Comparison of ENCODE assay signal across 19 cellular contexts in genomic region chr5:147863409-147864194, GRCh38. TPM values are rescaled to one million over a fixed set of nuclear protein-coding genes. Genes with fewer than 3 reads are reported as not detected.
DNase-seq lines count a peak whose midpoint lies in the region; ATAC-seq and TF ChIP-seq lines count a peak whose summit lies in the region.
"Had no signal": no experiment of that assay in that cellular context is flagged by ENCODE, and none has a peak within 500 bp of the region (broad histone marks: within the 10 kb centered on the region; RNA-seq: fewer than 3 reads in every experiment).

No MANE protein-coding gene starts in this region.

- H3K9me3 Mint-ChIP-seq in mesothelial cell of epicardium: no peaks in the 10 kb centered on the region

- peaks cover 18% of the 10 kb centered on the region for H3K4me1 Mint-ChIP-seq in mesothelial cell of epicardium
- H3K4me1 Mint-ChIP-seq: CD4-positive, CD25-positive, alpha-beta regulatory T cell had no signal

- peaks cover 49% of the 10 kb centered on the region for H3K36me3 ChIP-seq in HUES48 (ENCODE audit: control insufficient read depth, insufficient read depth, low read length)
- H3K36me3 ChIP-seq: MG63, SJSA1 had no signal

- H3K4me3 ChIP-seq in HUES48 (ENCODE audit: low read depth, low read length) (no peak overlapping the region), foreskin fibroblast (ENCODE audit: low read depth in 1 of 2, low read length in 2 of 2) (no peak overlapping the region)
- H3K4me3 ChIP-seq: MG63, SJSA1 had no signal

- no peak overlapping the region for H3K4me3 Mint-ChIP-seq in mesothelial cell of epicardium
- H3K4me3 Mint-ChIP-seq: CD4-positive, CD25-positive, alpha-beta regulatory T cell had no signal

- TF ChIP-seq CTCF in mesothelial cell of epicardium (IDR thresholded peaks at IDR 0.05; ENCODE audit: unreplicated experiment) (no peak), foreskin fibroblast (IDR thresholded peaks at IDR 0.05; ENCODE audit: low read depth, low read length) (no peak)

- H3K36me3 Mint-ChIP-seq in mesothelial cell of epicardium: no peaks in the 10 kb centered on the region
- H3K36me3 Mint-ChIP-seq: CD4-positive, CD25-positive, alpha-beta regulatory T cell had no signal

- H3K27me3 Mint-ChIP-seq in mesothelial cell of epicardium (ENCODE audit: low read depth): peaks cover 30% of the 10 kb centered on the region

- no peak overlapping the region for H3K9ac ChIP-seq in HUES48 (ENCODE audit: low read depth, low read length)

- H3K27ac ChIP-seq in HUES48 (ENCODE audit: low read depth, low read length): peak overlapping the region; percentile 17
- H3K27ac ChIP-seq: SJSA1 had no signal

- peak overlapping the region; percentile 55 for H3K27ac Mint-ChIP-seq in mesothelial cell of epicardium
- H3K27ac Mint-ChIP-seq: CD4-positive, CD25-positive, alpha-beta regulatory T cell had no signal

- ATAC-seq in esophagus mucosa: peak; percentile 64
- ATAC-seq: Right ventricle myocardium inferior had no signal

- H3K4me1 ChIP-seq in HUES48 (ENCODE audit: control insufficient read depth, insufficient read depth, low read length): peaks cover 56% of the 10 kb centered on the region
- H3K4me1 ChIP-seq: SJSA1 had no signal

- DNase-seq in NCI-H1105 treated with DMSO at 0.1 percent for 48 hours (lab: John Stamatoyannopoulos, UW) (peak; percentile 30), mesothelial cell of epicardium (ENCODE audit: low spot score in 2 of 2, unreplicated experiment in 2 of 2) (no peak), foreskin fibroblast (no peak), DMS 273 treated with DMSO at 0.1 percent for 48 hours (lab: John Stamatoyannopoulos, UW) (no peak), NCI-H2081 (lab: John Stamatoyannopoulos, UW) (no peak)
- DNase-seq: CD4-positive, CD25-positive, alpha-beta regulatory T cell; DND-41; GOT3; Kasumi-1; MG63; NCI-H1436; NCI-H187 treated with DMSO at 0.1 percent for 48 hours; NCI-H774 had no signal

- no peaks in the 10 kb centered on the region for H3K27me3 ChIP-seq in HUES48 (ENCODE audit: control insufficient read depth, insufficient read depth, low read length)
- H3K27me3 ChIP-seq: MG63, SJSA1 had no signal

- H3K9me3 ChIP-seq in HUES48 (ENCODE audit: control insufficient read depth, insufficient read depth, low read length): no peaks in the 10 kb centered on the region
- H3K9me3 ChIP-seq: MG63, SJSA1 had no signal

RNA-seq across cellular contexts. Expression of gene SCGB3A2, which starts 14.9 kb away (rescaled TPM):
- total RNA-seq in esophagus mucosa: not detected
- total RNA-seq in mesothelial cell of epicardium: 0.49 TPM in 1 of 3 replicates, not detected in the others
- total RNA-seq: A673; CD4-positive, CD25-positive, alpha-beta regulatory T cell; NCI-H460; Right ventricle myocardium inferior; SJSA1 had no signal

RNA-seq across cellular contexts. Expression of gene SPINK1, which starts 32.1 kb away (rescaled TPM):
- total RNA-seq in esophagus mucosa (not detected), mesothelial cell of epicardium (1.0 to 3.3 TPM (median 1.4 TPM) in 3 replicates)
- total RNA-seq: A673; CD4-positive, CD25-positive, alpha-beta regulatory T cell; NCI-H460; Right ventricle myocardium inferior; SJSA1 had no signal

RNA-seq across cellular contexts. Expression of gene C5orf46, which starts 42.7 kb away (rescaled TPM):
- 0.36 TPM for total RNA-seq in esophagus mucosa
- total RNA-seq in mesothelial cell of epicardium: 0.42 to 0.59 TPM in 2 of 3 replicates, not detected in the other
- total RNA-seq: A673; CD4-positive, CD25-positive, alpha-beta regulatory T cell; NCI-H460 had no signal
